ENCODE assay signal across 19 cellular contexts in genomic region chrX:42415636-42416035, GRCh38.
DNase-seq lines count a peak whose midpoint lies in the region; ATAC-seq and TF ChIP-seq lines count a peak whose summit lies in the region.
"Had no signal": no experiment of that assay in that cellular context is flagged by ENCODE, and none has a peak within 500 bp of the region (broad histone marks: within the 10 kb centered on the region; RNA-seq: fewer than 3 reads in every experiment).

No MANE protein-coding gene starts in this region.

- H3K4me3 ChIP-seq in Peyer's patch: no peak overlapping the region
- H3K4me3 ChIP-seq in right lobe of liver: no peak overlapping the region
- H3K4me3 ChIP-seq in SK-N-SH (ENCODE audit: low read depth in 2 of 2, low read length in 1 of 2): no peak overlapping the region
- no peak overlapping the region for H3K4me3 ChIP-seq in PC-9
- H3K4me3 ChIP-seq: A549; BLaER1 treated with 17β-estradiol and CSF1 and Interleukin-3, amounts not matched to agents 10 nM and 100 nM; GM23248 had no signal

- TF ChIP-seq CTCF in Peyer's patch (IDR thresholded peaks at IDR 0.05) (no peak), right lobe of liver (IDR thresholded peaks at IDR 0.05) (no peak), SK-N-SH (IDR thresholded peaks at IDR 0.05) (no peak), PC-9 (conservative IDR thresholded peaks at IDR 0.05) (no peak)

- DNase-seq in ELF-1 (ENCODE audit: low read depth, low spot score) (peak; percentile 23), Peyer's patch (peak in 2 of 3 donors; percentile 37 to 51), right lobe of liver (no peak), D341Med (ENCODE audit: low spot score) (no peak), SK-N-SH (no peak), PC-9 (no peak)
- DNase-seq: 8988T; ACHN; AML-193; BE2C; CD4-positive, alpha-beta T cell; CD8-positive, alpha-beta memory T cell; DMS53; DMS79 treated with DMSO at 0.1 percent for 48 hours; GM23248; H7 had no signal

- no peaks in the 10 kb centered on the region for H3F3A ChIP-seq in SK-N-SH (replicated peaks; ENCODE audit: insufficient read depth)
- H3F3A ChIP-seq in PC-9 (ENCODE audit: insufficient read depth, low read depth): no peaks in the 10 kb centered on the region

- whole genome bisulfite sequencing in right lobe of liver (ENCODE audit: insufficient coverage, low coverage, low lambda C conversion rate, missing lambda C conversion rate): 35% methylated on average over 2 of the region's 2 CpGs
- 8% methylated on average over 2 of the region's 2 CpGs for WGBS in SK-N-SH (ENCODE audit: low lambda C conversion rate)

- no peak for TF ChIP-seq EP300 in SK-N-SH (IDR thresholded peaks at IDR 0.05; ENCODE audit: borderline replicate concordance in 1 of 2, low read depth in 1 of 2, low read length in 1 of 2)

- H2AFZ ChIP-seq in SK-N-SH (ENCODE audit: low read depth) (no peak overlapping the region), PC-9 (no peak overlapping the region)
- H2AFZ ChIP-seq: GM23248 had no signal

- no peaks in the 10 kb centered on the region for H3K36me3 ChIP-seq in Peyer's patch
- H3K36me3 ChIP-seq in right lobe of liver: no peaks in the 10 kb centered on the region
- no peaks in the 10 kb centered on the region for H3K36me3 ChIP-seq in SK-N-SH (replicated peaks in 1 of 2; ENCODE audit: control insufficient read depth in 1 of 2, insufficient read depth in 2 of 2, low read length in 1 of 2)
- H3K36me3 ChIP-seq in PC-9 (ENCODE audit: low read depth): no peaks in the 10 kb centered on the region
- H3K36me3 ChIP-seq: BE2C; BLaER1 treated with 17β-estradiol and CSF1 and Interleukin-3, amounts not matched to agents 10 nM and 100 nM had no signal

- POLR2A ChIA-PET in SK-N-SH (lab: Yijun Ruan, JAX): no interaction called here
- POLR2A ChIA-PET in PC-9 (lab: Charles Lee; ENCODE audit: unreplicated experiment): no interaction called here

- H4K20me1 ChIP-seq in SK-N-SH (ENCODE audit: insufficient read depth): no peaks in the 10 kb centered on the region
- no peaks in the 10 kb centered on the region for H4K20me1 ChIP-seq in PC-9 (ENCODE audit: insufficient read depth)
- H4K20me1 ChIP-seq: BLaER1 treated with 17β-estradiol and CSF1 and Interleukin-3, amounts not matched to agents 10 nM and 100 nM had no signal

- TF ChIP-seq RAD21 in SK-N-SH (IDR thresholded peaks at IDR 0.05; ENCODE audit: low read length): no peak

- intact Hi-C loops in right lobe of liver (cut with DNase I) (no loop called here), PC-9 (cut with micrococcal nuclease; ENCODE audit: unreplicated experiment) (no loop called here)

- CTCF ChIA-PET in SK-N-SH (lab: Yijun Ruan, JAX) (no interaction called here), PC-9 (lab: Charles Lee) (no interaction called here)

- no peaks in the 10 kb centered on the region for H3K27me3 ChIP-seq in Peyer's patch
- H3K27me3 ChIP-seq in right lobe of liver: no peaks in the 10 kb centered on the region
- H3K27me3 ChIP-seq in SK-N-SH (ENCODE audit: insufficient read depth): no peaks in the 10 kb centered on the region
- H3K27me3 ChIP-seq in PC-9 (ENCODE audit: insufficient read depth, low read depth): no peaks in the 10 kb centered on the region
- H3K27me3 ChIP-seq: BE2C had no signal

- no peak for TF ChIP-seq POLR2A in Peyer's patch (IDR thresholded peaks at IDR 0.05)
- no peak for TF ChIP-seq POLR2A in right lobe of liver (IDR thresholded peaks at IDR 0.05)

- no TSS peak for BruUV-seq in PC-9 (replicated peaks; lab: Mats Ljungman, UMichigan)

- peak in 3 of 4 donors; percentile 32 to 51 (median 38) for ATAC-seq in right lobe of liver
- ATAC-seq: A549, HCT116 had no signal

- H3K4me2 ChIP-seq in SK-N-SH: no peak overlapping the region
- H3K4me2 ChIP-seq in PC-9: no peak overlapping the region
- H3K4me2 ChIP-seq: A549; BLaER1 treated with 17β-estradiol and CSF1 and Interleukin-3, amounts not matched to agents 10 nM and 100 nM had no signal

- no peaks in the 10 kb centered on the region for H3K9me2 ChIP-seq in SK-N-SH
- no peaks in the 10 kb centered on the region for H3K9me2 ChIP-seq in PC-9 (ENCODE audit: insufficient read depth)

- H3K9ac ChIP-seq in SK-N-SH: no peak overlapping the region
- H3K9ac ChIP-seq: BLaER1 treated with 17β-estradiol and CSF1 and Interleukin-3, amounts not matched to agents 10 nM and 100 nM; GM23248 had no signal

- H3K79me2 ChIP-seq in SK-N-SH (ENCODE audit: insufficient read depth) (no peaks in the 10 kb centered on the region), PC-9 (ENCODE audit: low read depth) (no peaks in the 10 kb centered on the region)

- H3K9me3 ChIP-seq in Peyer's patch (no peaks in the 10 kb centered on the region), right lobe of liver (no peaks in the 10 kb centered on the region), SK-N-SH (no peaks in the 10 kb centered on the region), PC-9 (ENCODE audit: insufficient read depth, low read depth) (no peaks in the 10 kb centered on the region)
- H3K9me3 ChIP-seq: A549, BE2C had no signal

- H3K27ac ChIP-seq in Peyer's patch (no peak overlapping the region), right lobe of liver (no peak overlapping the region), SK-N-SH (ENCODE audit: low read depth in 2 of 2, low read length in 1 of 2) (no peak overlapping the region), PC-9 (no peak overlapping the region)
- H3K27ac ChIP-seq: A549; BLaER1 treated with 17β-estradiol and CSF1 and Interleukin-3, amounts not matched to agents 10 nM and 100 nM; GM23248 had no signal

- H3K4me1 ChIP-seq in Peyer's patch (no peaks in the 10 kb centered on the region), right lobe of liver (no peaks in the 10 kb centered on the region), SK-N-SH (ENCODE audit: control insufficient read depth in 1 of 2, insufficient read depth in 2 of 2, low read depth in 1 of 2, low read length in 1 of 2) (no peaks in the 10 kb centered on the region), PC-9 (replicated peaks; ENCODE audit: insufficient read depth) (no peaks in the 10 kb centered on the region)
- H3K4me1 ChIP-seq: A549; BE2C; BLaER1 treated with 17β-estradiol and CSF1 and Interleukin-3, amounts not matched to agents 10 nM and 100 nM had no signal

TF ChIP-seq in SK-N-SH, 30 proteins besides CTCF, POLR2A, EP300 and RAD21:
- TF ChIP-seq JUND (IDR thresholded peaks at IDR 0.05): no peak
- no peak for TF ChIP-seq PBX3 (IDR thresholded peaks at IDR 0.05)
- TF ChIP-seq RXRA (IDR thresholded peaks at IDR 0.05; ENCODE audit: borderline replicate concordance, low read depth): no peak
- no peak for TF ChIP-seq RCOR1 (IDR thresholded peaks at IDR 0.05; ENCODE audit: low read length)
- no peak for TF ChIP-seq TEAD4 (IDR thresholded peaks at IDR 0.05; ENCODE audit: borderline replicate concordance, insufficient read depth)
- no peak for TF ChIP-seq USF1 (IDR thresholded peaks at IDR 0.05; ENCODE audit: borderline replicate concordance, low read depth)
- no peak for TF ChIP-seq EZH2phosphoT487 (IDR thresholded peaks at IDR 0.05; ENCODE audit: borderline replicate concordance, low read depth)
- TF ChIP-seq SMC3 (IDR thresholded peaks at IDR 0.05; ENCODE audit: low read depth, low read length): no peak
- TF ChIP-seq IRF3 (IDR thresholded peaks at IDR 0.05; ENCODE audit: low read depth, low read length): no peak

Comparison
In these comparisons a context has a peak if more than half of its experiments do, and no peak if none do; other contexts are left out.
1. DNase-seq: peak in ELF-1 (single experiment) and Peyer's patch (2 of 3); none in right lobe of liver (0 of 3), D341Med (single experiment), SK-N-SH (single experiment) and PC-9 (0 of 2).